ENCODE assay signal across 8 cellular contexts in the genomic region with DNA sequence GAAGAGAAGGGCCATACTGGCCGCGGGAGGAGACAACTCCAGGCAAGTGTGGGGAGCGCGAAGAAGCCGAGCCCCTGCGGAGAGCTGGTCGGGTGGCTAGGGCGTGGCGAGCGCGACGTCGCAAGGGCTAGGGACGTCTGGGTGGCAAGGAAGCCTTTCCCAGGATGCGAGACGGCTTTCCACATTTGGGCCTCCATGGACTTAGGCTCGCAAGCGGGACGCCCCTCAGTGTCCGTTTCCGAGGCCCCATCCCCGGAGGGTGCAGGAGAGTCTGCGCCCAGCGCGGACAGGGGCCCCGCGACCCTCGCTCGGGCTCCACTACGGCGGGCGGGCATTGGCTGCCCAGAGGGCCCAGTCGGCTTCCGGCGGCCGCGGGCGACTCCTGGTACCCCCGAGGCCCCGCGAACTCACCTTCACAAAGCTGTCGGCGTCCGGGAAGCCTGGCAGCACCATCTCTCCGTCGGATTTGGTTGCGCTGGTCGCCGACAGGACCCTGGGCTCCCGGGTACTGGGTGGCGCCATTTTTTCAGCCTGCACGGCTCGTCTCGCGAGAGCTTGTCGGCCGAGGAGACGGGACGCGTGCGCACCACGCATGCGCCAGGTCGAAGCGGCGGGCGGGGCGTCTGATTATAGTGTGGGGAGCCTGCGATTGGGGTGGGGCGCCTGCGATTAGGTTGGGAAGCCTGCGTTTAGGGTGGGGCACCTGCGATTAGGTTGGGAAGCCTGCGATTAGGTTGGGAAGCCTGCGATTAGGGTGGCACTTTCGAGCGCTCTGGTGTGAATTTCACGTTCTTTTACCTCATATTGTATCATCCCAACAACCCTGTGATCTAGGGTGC. TPM values are rescaled to one million over a fixed set of nuclear protein-coding genes. Genes with fewer than 3 reads are reported as not detected.
A peak's percentile ranks its signal among the peaks of the same experiment; 100 is the strongest.
DNase-seq lines count a peak whose midpoint lies in the region; ATAC-seq and TF ChIP-seq lines count a peak whose summit lies in the region.

A gene (minus strand): TSS at position 560 of the 839 bp plus-strand sequence. CDS start 38 bp downstream, at position 522.

- 0 out of 2 replicates have a peak, but pooled peaks cover 3% of the 10 kb centered on the region for H4K20me1 ChIP-seq in DND-41 (ENCODE audit: insufficient read depth, low read length)

- no peaks in the 10 kb centered on the region for H3K9me3 ChIP-seq in DND-41 (ENCODE audit: insufficient read depth, low read length, severe bottlenecking)

- POLR2A ChIA-PET in RWPE1 (lab: Yijun Ruan, JAX; ENCODE audit: low non-redundant PET), result interaction anchor here (1.2 to 1.5 kb wide), 2 partner anchors 19 to 79 kb away, joined by 3 to 4 read pairs; no protein-coding TSS in a partner anchor

- ATAC-seq in DND-41 (ENCODE audit: insufficient read depth, low read depth) (peak; percentile 94), natural killer cell (peak; percentile 96 to 98 (median 98))

- no peaks in the 10 kb centered on the region for H3K36me3 Mint-ChIP-seq in natural killer cell

- H3K27ac ChIP-seq in DND-41 (ENCODE audit: low read length), result peak within 1 kb of the TSS; percentile 85
- peak within 1 kb of the TSS; percentile 83 for H3K27ac ChIP-seq in RWPE1

- H3K79me2 ChIP-seq in DND-41 (ENCODE audit: insufficient read depth, low read length), result peaks cover 27% of the 10 kb centered on the region

- H3K4me3 ChIP-seq in DND-41 (ENCODE audit: low read depth in 1 of 2, low read length in 2 of 2), result peak within 1 kb of the TSS; percentile 64 to 92

- peak within 1 kb of the TSS; percentile 81 for H3K4me2 ChIP-seq in DND-41 (ENCODE audit: insufficient read depth, low read length)

- peaks cover 13 to 16% of the 10 kb centered on the region in 2 donors for H3K4me1 Mint-ChIP-seq in natural killer cell

- peak within 1 kb of the TSS; percentile 89 to 92 for H3K27ac Mint-ChIP-seq in natural killer cell

- peak within 1 kb of the TSS; percentile 87 for H2AFZ ChIP-seq in DND-41 (ENCODE audit: low read depth, low read length)

- peak within 1 kb of the TSS; percentile 98 for H3K4me3 Mint-ChIP-seq in natural killer cell

- no peaks in the 10 kb centered on the region for H3K27me3 ChIP-seq in DND-41 (ENCODE audit: insufficient read depth, low read length, poor library complexity)

- intact Hi-C loops in natural killer cell (cut with micrococcal nuclease), result loop anchor here (1.0 kb wide), 2 partner anchors 39 to 62 kb away; a partner anchor contains a TSS

- H3K9me3 Mint-ChIP-seq in natural killer cell, result no peaks in the 10 kb centered on the region

- peak within 1 kb of the TSS; percentile 90 for H3K9ac ChIP-seq in DND-41 (ENCODE audit: low read depth, low read length)

- H3K27me3 Mint-ChIP-seq in natural killer cell (ENCODE audit: low read depth in 2 of 2), result no peaks in the 10 kb centered on the region

- H3K4me1 ChIP-seq in DND-41 (ENCODE audit: insufficient read depth, low read length), result peaks cover 22% of the 10 kb centered on the region

- TF ChIP-seq CTCF in DND-41 (IDR thresholded peaks at IDR 0.05; ENCODE audit: borderline replicate concordance, extremely low read depth, low read length, poor library complexity, severe bottlenecking) (no peak), RWPE1 (conservative IDR thresholded peaks at IDR 0.05; ENCODE audit: low read depth) (no peak), natural killer cell (IDR thresholded peaks at IDR 0.05) (no peak)

- CTCF ChIA-PET in RWPE1 (lab: Yijun Ruan, JAX), result interaction anchor here (0.6 kb wide), 1 partner anchor 18 kb away, joined by 5 read pairs; no protein-coding TSS in a partner anchor

- DNase-seq in DND-41 (peak; percentile 95), GOT3 (lab: John Stamatoyannopoulos, UW) (peak; percentile 73), LoVo (ENCODE audit: low spot score) (peak; percentile 94), RWPE1 (ENCODE audit: low spot score) (peak; percentile 97), fibroblast of peridontal ligament (ENCODE audit: extremely low read depth) (peak; percentile 82), natural killer cell (peak; percentile 93)
- peak; percentile 93 for DNase-seq in activated T-helper 9 cell treated with anti-CD3 and anti-CD28 coated beads, Interleukin-2, amount 50 U/mL, for 16 hours (ENCODE audit: low read depth)
- peak; percentile 84 to 95 (median 93) for DNase-seq in stimulated activated naive CD4-positive, alpha-beta T cell (lab: John Stamatoyannopoulos, UW)

- peaks cover 34% of the 10 kb centered on the region for H3K36me3 ChIP-seq in DND-41 (ENCODE audit: insufficient read depth, low read length)

RNA-seq across cellular contexts. Expression of the gene that starts here (rescaled TPM):
- total RNA-seq in natural killer cell, result 10 to 100 TPM; 85.2 to 97.2 (median 94.9) TPM

Comparison
In these comparisons a context has a peak if more than half of its experiments do, and no peak if none do; other contexts are left out.
1. Peak in every context shown above with its lines: DNase-seq, ATAC-seq, H3K4me3 ChIP-seq and H3K27ac ChIP-seq.